Comparison of ENCODE assay signal across 8 cellular contexts in the genomic region with DNA sequence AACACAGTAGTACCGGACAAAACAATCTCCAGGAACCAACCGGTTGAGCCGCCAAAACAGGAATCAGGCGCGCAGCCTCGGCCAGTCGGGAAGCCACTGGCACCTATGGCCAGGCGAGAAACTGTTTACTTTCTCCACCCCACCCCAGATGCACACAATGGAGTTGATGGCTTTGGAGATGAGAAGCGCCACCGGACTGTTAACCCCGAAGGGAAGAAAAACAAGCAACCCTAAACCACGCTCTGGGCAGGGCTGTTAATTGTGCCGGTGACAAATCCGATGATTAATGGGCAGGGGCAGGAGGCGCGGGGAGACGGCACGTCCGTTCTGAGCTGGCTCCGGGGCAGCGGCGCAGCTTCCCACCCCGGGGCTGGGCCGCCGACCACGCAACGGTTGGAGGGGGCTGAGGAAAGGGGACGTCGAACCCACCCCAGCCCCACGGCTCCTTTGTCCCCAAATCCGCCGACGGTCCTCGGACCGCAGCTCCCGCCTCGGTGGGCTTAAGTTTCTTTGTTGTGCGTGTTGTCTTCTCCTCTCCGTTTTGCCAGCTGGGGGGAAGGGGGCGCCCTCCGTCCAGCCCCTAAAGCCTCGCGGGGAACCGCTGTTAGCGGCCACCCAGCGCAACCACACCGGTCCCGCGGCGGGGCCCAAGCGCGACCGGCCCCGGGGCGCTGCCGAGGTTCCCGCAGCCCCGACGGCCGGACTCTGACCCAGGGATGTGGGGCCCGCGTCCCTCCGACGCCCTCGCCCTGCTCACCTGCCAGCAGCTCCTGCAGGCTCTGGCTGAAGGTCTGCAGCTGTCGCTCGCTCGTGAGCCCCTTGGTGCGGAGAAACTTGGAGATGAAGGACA. TPM values are rescaled to one million over a fixed set of nuclear protein-coding genes. Genes with fewer than 3 reads are reported as not detected.
DNase-seq lines count a peak whose midpoint lies in the region; ATAC-seq and TF ChIP-seq lines count a peak whose summit lies in the region.

No MANE protein-coding gene starts in this region.

- intact Hi-C loops in CD4-positive, alpha-beta memory T cell (cut with micrococcal nuclease): loop anchor here (1.0 to 5.0 kb wide), 6 partner anchors 88 to 763 kb away; no protein-coding TSS in a partner anchor
- intact Hi-C loops in activated CD4-positive, alpha-beta memory T cell treated with anti-CD3 and anti-CD28 coated beads for 36 hours (cut with micrococcal nuclease): loop anchor here (1.0 to 5.0 kb wide), 11 partner anchors 110 to 782 kb away; a partner anchor contains a TSS

- peaks cover 33% of the 10 kb centered on the region for H3K36me3 ChIP-seq in CD4-positive, alpha-beta memory T cell (ENCODE audit: insufficient read depth, low read length)
- H3K36me3 ChIP-seq in GM23338 (ENCODE audit: insufficient read depth) (peaks cover 13% of the 10 kb centered on the region; the same call in 1 of the 2 replicates), mesendoderm (ENCODE audit: control insufficient read depth, insufficient read depth, low read length) (no peaks in the 10 kb centered on the region)

- peaks cover 23% of the 10 kb centered on the region for H3K4me1 ChIP-seq in CD4-positive, alpha-beta memory T cell (ENCODE audit: insufficient read depth, low read length)
- H3K4me1 ChIP-seq in GM23338 (ENCODE audit: insufficient read depth) (peaks cover 43% of the 10 kb centered on the region), mesendoderm (ENCODE audit: control insufficient read depth, low read depth, low read length) (no peaks in the 10 kb centered on the region)

- peak overlapping the region; percentile 86 for H3K27ac ChIP-seq in CD4-positive, alpha-beta memory T cell (ENCODE audit: low read depth, low read length)
- peak overlapping the region; percentile 33; the same call in 1 of the 2 replicates for H3K27ac ChIP-seq in GM23338 (ENCODE audit: low read depth)
- H3K27ac ChIP-seq in mesendoderm (ENCODE audit: low read depth, low read length): peak overlapping the region; percentile 45

- H4K20me1 ChIP-seq in GM23338 (replicated peaks; ENCODE audit: insufficient read depth): peaks cover 8% of the 10 kb centered on the region; the same call in 1 of the 2 replicates

- H3K27ac Mint-ChIP-seq in CD4-positive, alpha-beta memory T cell: peak overlapping the region; percentile 95 to 100 (median 100)
- peak overlapping the region; percentile 93 for H3K27ac Mint-ChIP-seq in GM23338
- H3K27ac Mint-ChIP-seq in activated CD4-positive, alpha-beta memory T cell treated with anti-CD3 and anti-CD28 coated beads for 36 hours: peak overlapping the region; percentile 91

- H3K18ac ChIP-seq in mesendoderm (ENCODE audit: low read length): peak overlapping the region; percentile 81

- peaks cover 2% of the 10 kb centered on the region for H3K79me1 ChIP-seq in mesendoderm (ENCODE audit: low read length)

- H3K4me3 ChIP-seq in CD4-positive, alpha-beta memory T cell (ENCODE audit: low read length in 2 of 2): peak overlapping the region; percentile 83 to 89
- H3K4me3 ChIP-seq in GM23338: peak overlapping the region; percentile 78
- peak overlapping the region; percentile 51 for H3K4me3 ChIP-seq in mesendoderm (ENCODE audit: low read length)

- H3K79me2 ChIP-seq in GM23338 (replicated peaks; ENCODE audit: insufficient read depth) (peaks cover 56% of the 10 kb centered on the region), mesendoderm (ENCODE audit: control insufficient read depth, insufficient read depth, low read length) (peaks cover 29% of the 10 kb centered on the region)

- peak overlapping the region; percentile 89 for H3K4me2 ChIP-seq in GM23338
- H3K4me2 ChIP-seq in mesendoderm (ENCODE audit: low read length): peak overlapping the region; percentile 93

- H3K23ac ChIP-seq in mesendoderm (ENCODE audit: low read length): peak overlapping the region; percentile 16

- H2AK5ac ChIP-seq in mesendoderm (ENCODE audit: low read length): no peak overlapping the region

- no peak overlapping the region for H2BK120ac ChIP-seq in mesendoderm (ENCODE audit: low read depth, low read length)

- POLR2A ChIA-PET in CD4-positive, alpha-beta memory T cell (lab: Charles Lee; ENCODE audit: partially characterized antibody): interaction anchor here (0.5 to 10.8 kb wide), 111 partner anchors 12 to 1555 kb away, joined by 3 to 630 read pairs (median 6); a partner anchor contains a TSS
- POLR2A ChIA-PET in activated CD4-positive, alpha-beta memory T cell treated with anti-CD3 and anti-CD28 coated beads for 36 hours (lab: Charles Lee): interaction anchor here (0.5 to 5.0 kb wide), 46 partner anchors 10 to 494 kb away, joined by 3 to 154 read pairs (median 6); no protein-coding TSS in a partner anchor

- H2AFZ ChIP-seq in GM23338: no peak overlapping the region

- H4K8ac ChIP-seq in mesendoderm (ENCODE audit: low read depth, low read length): peak overlapping the region; percentile 7

- ATAC-seq in GM23338 (peak; percentile 1), GM19395 (IDR thresholded peaks at IDR 0.05; ENCODE audit: unreplicated experiment) (no peak)

- H3K56ac ChIP-seq in mesendoderm (ENCODE audit: low read length): peak overlapping the region; percentile 85

- H3K4ac ChIP-seq in mesendoderm (ENCODE audit: low read depth, low read length): peak overlapping the region; percentile 58

- no peak overlapping the region for H4K5ac ChIP-seq in mesendoderm (ENCODE audit: low read length)

- peaks cover 64 to 66% of the 10 kb centered on the region in 2 donors for H3K36me3 Mint-ChIP-seq in CD4-positive, alpha-beta memory T cell
- peaks cover 42% of the 10 kb centered on the region for H3K36me3 Mint-ChIP-seq in GM23338 (ENCODE audit: low read depth)
- H3K36me3 Mint-ChIP-seq in activated CD4-positive, alpha-beta memory T cell treated with anti-CD3 and anti-CD28 coated beads for 36 hours: peaks cover 66% of the 10 kb centered on the region

- H3K9me3 ChIP-seq in CD4-positive, alpha-beta memory T cell (ENCODE audit: control insufficient read depth in 1 of 2, low read length in 2 of 2): no peaks in the 10 kb centered on the region

- WGBS in mesendoderm (ENCODE audit: extremely low coverage, insufficient coverage, low lambda C conversion rate): no CpG with 5 or more reads among the region's 69 CpGs

- no peaks in the 10 kb centered on the region for H3F3A ChIP-seq in GM23338 (replicated peaks; ENCODE audit: low read depth)

- H3K4me1 Mint-ChIP-seq in CD4-positive, alpha-beta memory T cell: peaks cover 10 to 37% (median 21%) of the 10 kb centered on the region in 4 donors
- H3K4me1 Mint-ChIP-seq in GM23338: peaks cover 47% of the 10 kb centered on the region
- H3K4me1 Mint-ChIP-seq in activated CD4-positive, alpha-beta memory T cell treated with anti-CD3 and anti-CD28 coated beads for 36 hours (ENCODE audit: low read depth): peaks cover 20% of the 10 kb centered on the region

- peak; percentile 7 to 39; a peak in 2 of 4 replicates for TF ChIP-seq CTCF in GM23338 (conservative IDR thresholded peaks at IDR 0.05; ENCODE audit: low read depth in 2 of 2)

- DNase-seq in CD4-positive, alpha-beta memory T cell: peak in 4 of 5 donors; percentile 54 to 61 (median 58)
- DNase-seq in GM23338 (ENCODE audit: low spot score) (peak; percentile 40), NCI-H345 (lab: John Stamatoyannopoulos, UW) (peak; percentile 51), mesendoderm (peak; percentile 75)
- peak; percentile 70 for DNase-seq in activated CD4-positive, alpha-beta memory T cell treated with anti-CD3 and anti-CD28 coated beads for 36 hours
- DNase-seq in effector CD4-positive, alpha-beta T cell: peak; percentile 28
- DNase-seq in stimulated activated CD8-positive, alpha-beta memory T cell treated with anti-CD3 and anti-CD28 coated beads, Interleukin-12 subunit alpha, Interleukin-12 subunit beta, amount 100 ng/mL, for 4 hours (ENCODE audit: low read depth): peak; percentile 57

- H3K27me3 Mint-ChIP-seq in CD4-positive, alpha-beta memory T cell: no peaks in the 10 kb centered on the region
- H3K27me3 Mint-ChIP-seq in GM23338 (ENCODE audit: insufficient read depth, low read depth, poor library complexity): peaks cover 20% of the 10 kb centered on the region
- H3K27me3 Mint-ChIP-seq in activated CD4-positive, alpha-beta memory T cell treated with anti-CD3 and anti-CD28 coated beads for 36 hours: peaks cover 2% of the 10 kb centered on the region

- peak overlapping the region; percentile 87 to 100 (median 100) for H3K4me3 Mint-ChIP-seq in CD4-positive, alpha-beta memory T cell
- H3K4me3 Mint-ChIP-seq in GM23338: peak overlapping the region; percentile 98
- peak overlapping the region; percentile 100 for H3K4me3 Mint-ChIP-seq in activated CD4-positive, alpha-beta memory T cell treated with anti-CD3 and anti-CD28 coated beads for 36 hours

- H3K9me3 Mint-ChIP-seq in CD4-positive, alpha-beta memory T cell: peaks cover 0 to 18% (median under 1%) of the 10 kb centered on the region in 8 donors
- peaks cover 6% of the 10 kb centered on the region; the same call in 2 of the 3 replicates for H3K9me3 Mint-ChIP-seq in GM23338
- no peaks in the 10 kb centered on the region for H3K9me3 Mint-ChIP-seq in activated CD4-positive, alpha-beta memory T cell treated with anti-CD3 and anti-CD28 coated beads for 36 hours

- no peak overlapping the region for H2BK15ac ChIP-seq in mesendoderm (replicated peaks; ENCODE audit: low read depth)

- no peaks in the 10 kb centered on the region for H3K9me2 ChIP-seq in GM23338 (ENCODE audit: insufficient read depth)

- no peak overlapping the region for H2BK5ac ChIP-seq in mesendoderm (ENCODE audit: low read length)

- no peaks in the 10 kb centered on the region for H3K27me3 ChIP-seq in CD4-positive, alpha-beta memory T cell (ENCODE audit: insufficient read depth, low read length)
- H3K27me3 ChIP-seq in GM23338 (ENCODE audit: insufficient read depth) (no peaks in the 10 kb centered on the region), mesendoderm (ENCODE audit: insufficient read depth, low read length, poor library complexity) (no peaks in the 10 kb centered on the region)

- H3K9ac ChIP-seq in mesendoderm (ENCODE audit: low read length): peak overlapping the region; percentile 77

- CTCF ChIA-PET in CD4-positive, alpha-beta memory T cell (lab: Charles Lee; ENCODE audit: partially characterized antibody): interaction anchor here (0.9 to 6.6 kb wide), 38 partner anchors 11 to 763 kb away, joined by 3 to 91 read pairs (median 4); no protein-coding TSS in a partner anchor
- CTCF ChIA-PET in activated CD4-positive, alpha-beta memory T cell treated with anti-CD3 and anti-CD28 coated beads for 36 hours (lab: Charles Lee): interaction anchor here (0.6 to 5.9 kb wide), 24 partner anchors 8 to 763 kb away, joined by 3 to 31 read pairs (median 4); no protein-coding TSS in a partner anchor

TF ChIP-seq in GM23338, 12 proteins besides CTCF, POLR2A, EP300 and RAD21 (continues in another document):
- TF ChIP-seq STAT1 (IDR thresholded peaks at IDR 0.05; ENCODE audit: unreplicated experiment): no peak

RNA-seq across cellular contexts. Expression of a gene that starts 0.8 kb away (rescaled TPM):
- 100 to 1,000 TPM; 431 to 469 TPM for total RNA-seq in CD4-positive, alpha-beta memory T cell
- 100 to 1,000 TPM; 339 to 765 TPM for polyA plus RNA-seq in CD4-positive, alpha-beta memory T cell
- 15.5 and 16.0 TPM in 2 replicates for total RNA-seq in GM23338 (2014; rRNA removed; shearing (Covaris generic))
- 26.8 and 36.2 TPM in 2 replicates for polyA plus RNA-seq in GM23338 (2016; fragmentation: Nextera tagmentation; extraction: Ambion mirVana)
- total RNA-seq in activated CD4-positive, alpha-beta memory T cell treated with anti-CD3 and anti-CD28 coated beads for 36 hours: 100 to 1,000 TPM; 137 to 144 TPM
- 9.7 TPM for polyA plus RNA-seq in mesendoderm (2013, experiment 1 of 2)
- 10.6 TPM for polyA plus RNA-seq in mesendoderm (2013, experiment 2 of 2)

Comparison
In these comparisons a context has a peak if more than half of its experiments do, and no peak if none do; other contexts are left out.
1. H3K27ac ChIP-seq: peak in every context shown above with its lines; median percentile 86 in CD4-positive, alpha-beta memory T cell; 45 in mesendoderm; 33 in GM23338.